In the genomic region with DNA sequence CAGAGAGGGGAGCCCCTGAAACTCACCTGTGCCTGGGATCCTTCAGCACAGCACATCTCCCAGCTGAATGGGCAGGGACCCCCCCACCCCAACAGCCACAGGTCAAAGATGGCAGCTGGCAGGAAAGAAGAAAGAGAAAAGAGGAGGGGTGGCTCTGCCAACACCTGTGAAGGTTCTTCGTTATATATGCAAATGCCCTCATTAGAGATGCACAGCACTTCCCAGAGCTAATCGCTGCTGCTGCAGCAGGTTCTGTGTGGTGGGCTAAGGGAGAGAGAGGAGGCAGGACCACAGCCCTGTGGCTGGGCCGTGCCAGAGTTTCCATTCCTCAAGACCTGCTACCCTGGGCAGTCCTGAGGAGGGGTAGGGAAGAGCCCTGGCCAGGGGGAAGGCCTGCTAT, we compare ENCODE assay signal across 16 cellular contexts. TPM values are rescaled to one million over a fixed set of nuclear protein-coding genes. Genes with fewer than 3 reads are reported as not detected.
A peak's percentile ranks its signal among the peaks of the same experiment; 100 is the strongest.
DNase-seq lines count a peak whose midpoint lies in the region; ATAC-seq and TF ChIP-seq lines count a peak whose summit lies in the region.
"Had no signal": no experiment of that assay in that cellular context is flagged by ENCODE, and none has a peak within 500 bp of the region (broad histone marks: within the 10 kb centered on the region; RNA-seq: fewer than 3 reads in every experiment).

No MANE protein-coding gene starts in this region.

- DNase-seq in Caco-2 (no peak), NCI-H526 treated with DMSO at 0.1 percent for 48 hours (lab: John Stamatoyannopoulos, UW) (peak; percentile 88), WERI-Rb-1 (no peak), mesothelial cell of epicardium (ENCODE audit: low spot score in 2 of 2, unreplicated experiment in 2 of 2) (no peak), suprapubic skin (ENCODE audit: low spot score in 2 of 2) (no peak), upper lobe of right lung (no peak), heart left ventricle (no peak)
- DNase-seq: CD8-positive, alpha-beta T cell; COR-L47; DMS53; GF-D8; GM23248; H9; IMR-90 had no signal

- CTCF ChIA-PET in Caco-2 (lab: Charles Lee): interaction anchor here (0.6 kb wide), 1 partner anchor 1094 kb away, joined by 3 read pairs; no protein-coding TSS in a partner anchor

- H3K36me3 ChIP-seq in Caco-2 (ENCODE audit: control insufficient read depth, insufficient read depth, low read length): no peaks in the 10 kb centered on the region
- peaks cover 2% of the 10 kb centered on the region for H3K36me3 ChIP-seq in WERI-Rb-1
- no peaks in the 10 kb centered on the region for H3K36me3 ChIP-seq in suprapubic skin
- H3K36me3 ChIP-seq in upper lobe of right lung: no peaks in the 10 kb centered on the region
- H3K36me3 ChIP-seq in heart left ventricle: no peaks in the 10 kb centered on the region

- no peaks in the 10 kb centered on the region for H3K27me3 Mint-ChIP-seq in Caco-2 (ENCODE audit: insufficient read depth, unreplicated experiment)
- no peaks in the 10 kb centered on the region for H3K27me3 Mint-ChIP-seq in mesothelial cell of epicardium (ENCODE audit: low read depth)

- H3K4me1 Mint-ChIP-seq in Caco-2 (ENCODE audit: low read depth, unreplicated experiment) (peaks cover 12% of the 10 kb centered on the region), mesothelial cell of epicardium (peaks cover 90% of the 10 kb centered on the region)
- H3K4me1 Mint-ChIP-seq: CD14-positive monocyte had no signal

- TF ChIP-seq POLR2A in suprapubic skin (IDR thresholded peaks at IDR 0.05): no peak
- TF ChIP-seq POLR2A in heart left ventricle (IDR thresholded peaks at IDR 0.05): no peak

- H3K9me3 ChIP-seq in Caco-2 (no peaks in the 10 kb centered on the region), WERI-Rb-1 (ENCODE audit: severe bottlenecking) (no peaks in the 10 kb centered on the region), suprapubic skin (no peaks in the 10 kb centered on the region), upper lobe of right lung (no peaks in the 10 kb centered on the region), heart left ventricle (no peaks in the 10 kb centered on the region)

- H3K27ac Mint-ChIP-seq in Caco-2 (ENCODE audit: unreplicated experiment) (peak overlapping the region; percentile 37), mesothelial cell of epicardium (peak overlapping the region; percentile 43)
- H3K27ac Mint-ChIP-seq: CD14-positive monocyte; CD8-positive, alpha-beta T cell had no signal

- no peak for TF ChIP-seq CTCF in Caco-2 (IDR thresholded peaks at IDR 0.05; ENCODE audit: insufficient read depth in 1 of 2, low read depth in 1 of 2, low read length in 1 of 2, severe bottlenecking in 1 of 2, unreplicated experiment in 1 of 2)
- no peak for TF ChIP-seq CTCF in WERI-Rb-1 (IDR thresholded peaks at IDR 0.05; ENCODE audit: low read depth, low read length)
- TF ChIP-seq CTCF in mesothelial cell of epicardium (IDR thresholded peaks at IDR 0.05; ENCODE audit: unreplicated experiment): no peak
- TF ChIP-seq CTCF in suprapubic skin (IDR thresholded peaks at IDR 0.05): no peak
- TF ChIP-seq CTCF in upper lobe of right lung (IDR thresholded peaks at IDR 0.05): no peak
- TF ChIP-seq CTCF in heart left ventricle (IDR thresholded peaks at IDR 0.05): no peak

- no peak for TF ChIP-seq EP300 in suprapubic skin (IDR thresholded peaks at IDR 0.05)

- H3K4me3 Mint-ChIP-seq in Caco-2 (ENCODE audit: unreplicated experiment) (no peak overlapping the region), mesothelial cell of epicardium (no peak overlapping the region)
- H3K4me3 Mint-ChIP-seq: CD8-positive, alpha-beta T cell had no signal

- POLR2A ChIA-PET in Caco-2 (lab: Charles Lee): no interaction called here

- ATAC-seq in GM18868 (IDR thresholded peaks at IDR 0.05; ENCODE audit: unreplicated experiment) (no peak), upper lobe of right lung (no peak), heart left ventricle (no peak)
- ATAC-seq: CD8-positive, alpha-beta T cell had no signal

- no TSS peak for BruUV-seq in Caco-2 (replicated peaks; lab: Mats Ljungman, UMichigan)

- H3K4me1 ChIP-seq in Caco-2: peaks cover 13% of the 10 kb centered on the region
- H3K4me1 ChIP-seq in suprapubic skin: peaks cover 19% of the 10 kb centered on the region
- H3K4me1 ChIP-seq in upper lobe of right lung: no peaks in the 10 kb centered on the region
- peaks cover 0 to 3% (median 0%) of the 10 kb centered on the region in 12 donors for H3K4me1 ChIP-seq in heart left ventricle

- intact Hi-C loops in Caco-2 (cut with micrococcal nuclease; ENCODE audit: unreplicated experiment) (no loop called here), upper lobe of right lung (cut with DNase I) (no loop called here), heart left ventricle (cut with DNase I) (no loop called here)

- H3K36me3 Mint-ChIP-seq in Caco-2 (ENCODE audit: insufficient read depth, unreplicated experiment) (peaks cover 4% of the 10 kb centered on the region), mesothelial cell of epicardium (no peaks in the 10 kb centered on the region)
- H3K36me3 Mint-ChIP-seq: CD14-positive monocyte had no signal

- peak overlapping the region; percentile 82 for H3K27ac ChIP-seq in WERI-Rb-1
- no peak overlapping the region for H3K27ac ChIP-seq in suprapubic skin
- no peak overlapping the region for H3K27ac ChIP-seq in upper lobe of right lung
- H3K27ac ChIP-seq in heart left ventricle: no peak overlapping the region
- H3K27ac ChIP-seq: GM23248 had no signal

- 63% methylated on average over 1 of the region's 3 CpGs for WGBS in suprapubic skin
- 86 to 94% (median 88%) methylated on average over 3 of the region's 3 CpGs for WGBS in heart left ventricle, 4 donors

- H3K27me3 ChIP-seq in Caco-2 (replicated peaks; ENCODE audit: control insufficient read depth, insufficient read depth, low read length) (no peaks in the 10 kb centered on the region), WERI-Rb-1 (ENCODE audit: insufficient read depth, low read depth, severe bottlenecking) (no peaks in the 10 kb centered on the region), suprapubic skin (no peaks in the 10 kb centered on the region), upper lobe of right lung (no peaks in the 10 kb centered on the region), heart left ventricle (peaks cover 0 to 59% (median 7%) of the 10 kb centered on the region in 9 donors)

- H3K9me3 Mint-ChIP-seq in Caco-2 (ENCODE audit: unreplicated experiment) (no peaks in the 10 kb centered on the region), mesothelial cell of epicardium (no peaks in the 10 kb centered on the region)
- H3K9me3 Mint-ChIP-seq: CD14-positive monocyte; CD8-positive, alpha-beta T cell; H9 had no signal

- H3K4me3 ChIP-seq in Caco-2 (ENCODE audit: low read depth, low read length): no peak overlapping the region
- H3K4me3 ChIP-seq in WERI-Rb-1 (ENCODE audit: low read depth, low read length): no peak overlapping the region
- H3K4me3 ChIP-seq in suprapubic skin: no peak overlapping the region
- H3K4me3 ChIP-seq in upper lobe of right lung: no peak overlapping the region
- H3K4me3 ChIP-seq in heart left ventricle: no peak overlapping the region
- H3K4me3 ChIP-seq: GM23248 had no signal

RNA-seq across cellular contexts. Expression of a gene that starts 28.7 kb away (rescaled TPM):
- total RNA-seq in Caco-2 (2022) (51.8 and 53.2 TPM in 2 replicates), mesothelial cell of epicardium (39.5 to 47.1 TPM (median 46.1 TPM) in 3 replicates), suprapubic skin (10 to 100 TPM; 40.6 to 56.4 (median 52.6) TPM), upper lobe of right lung (22.7 TPM), heart left ventricle (10 to 100 TPM; 10.5 to 18.9 (median 15.7) TPM)
- 10 to 100 TPM; 13.3 to 21.9 TPM for polyA plus RNA-seq in heart left ventricle
